Comparison of ENCODE assay signal across 1 cellular context in the genomic region with DNA sequence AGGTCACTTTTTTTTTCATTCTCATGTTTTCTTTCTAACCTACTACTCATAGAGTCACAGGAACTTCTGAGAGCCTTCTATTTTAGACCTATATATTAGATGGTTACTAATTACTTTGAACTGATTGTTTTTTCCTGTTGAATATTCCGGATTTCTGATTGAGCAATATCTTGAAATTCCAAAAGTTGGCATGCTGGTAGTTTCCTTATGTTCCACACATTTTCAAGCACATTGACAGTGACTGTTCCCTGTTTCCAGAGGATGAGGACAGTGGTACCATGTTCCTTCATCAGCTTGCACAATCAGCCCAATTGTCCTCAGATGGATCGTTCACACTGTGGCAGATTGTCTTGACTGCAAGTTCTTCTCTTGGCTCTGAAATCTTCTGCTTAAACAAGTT.
TF ChIP-seq lines count a peak whose summit lies in the region.

No MANE protein-coding gene starts in this region.

TF ChIP-seq in GM23338, 12 proteins besides CTCF, POLR2A, EP300 and RAD21:
- TF ChIP-seq, protein P1, sequence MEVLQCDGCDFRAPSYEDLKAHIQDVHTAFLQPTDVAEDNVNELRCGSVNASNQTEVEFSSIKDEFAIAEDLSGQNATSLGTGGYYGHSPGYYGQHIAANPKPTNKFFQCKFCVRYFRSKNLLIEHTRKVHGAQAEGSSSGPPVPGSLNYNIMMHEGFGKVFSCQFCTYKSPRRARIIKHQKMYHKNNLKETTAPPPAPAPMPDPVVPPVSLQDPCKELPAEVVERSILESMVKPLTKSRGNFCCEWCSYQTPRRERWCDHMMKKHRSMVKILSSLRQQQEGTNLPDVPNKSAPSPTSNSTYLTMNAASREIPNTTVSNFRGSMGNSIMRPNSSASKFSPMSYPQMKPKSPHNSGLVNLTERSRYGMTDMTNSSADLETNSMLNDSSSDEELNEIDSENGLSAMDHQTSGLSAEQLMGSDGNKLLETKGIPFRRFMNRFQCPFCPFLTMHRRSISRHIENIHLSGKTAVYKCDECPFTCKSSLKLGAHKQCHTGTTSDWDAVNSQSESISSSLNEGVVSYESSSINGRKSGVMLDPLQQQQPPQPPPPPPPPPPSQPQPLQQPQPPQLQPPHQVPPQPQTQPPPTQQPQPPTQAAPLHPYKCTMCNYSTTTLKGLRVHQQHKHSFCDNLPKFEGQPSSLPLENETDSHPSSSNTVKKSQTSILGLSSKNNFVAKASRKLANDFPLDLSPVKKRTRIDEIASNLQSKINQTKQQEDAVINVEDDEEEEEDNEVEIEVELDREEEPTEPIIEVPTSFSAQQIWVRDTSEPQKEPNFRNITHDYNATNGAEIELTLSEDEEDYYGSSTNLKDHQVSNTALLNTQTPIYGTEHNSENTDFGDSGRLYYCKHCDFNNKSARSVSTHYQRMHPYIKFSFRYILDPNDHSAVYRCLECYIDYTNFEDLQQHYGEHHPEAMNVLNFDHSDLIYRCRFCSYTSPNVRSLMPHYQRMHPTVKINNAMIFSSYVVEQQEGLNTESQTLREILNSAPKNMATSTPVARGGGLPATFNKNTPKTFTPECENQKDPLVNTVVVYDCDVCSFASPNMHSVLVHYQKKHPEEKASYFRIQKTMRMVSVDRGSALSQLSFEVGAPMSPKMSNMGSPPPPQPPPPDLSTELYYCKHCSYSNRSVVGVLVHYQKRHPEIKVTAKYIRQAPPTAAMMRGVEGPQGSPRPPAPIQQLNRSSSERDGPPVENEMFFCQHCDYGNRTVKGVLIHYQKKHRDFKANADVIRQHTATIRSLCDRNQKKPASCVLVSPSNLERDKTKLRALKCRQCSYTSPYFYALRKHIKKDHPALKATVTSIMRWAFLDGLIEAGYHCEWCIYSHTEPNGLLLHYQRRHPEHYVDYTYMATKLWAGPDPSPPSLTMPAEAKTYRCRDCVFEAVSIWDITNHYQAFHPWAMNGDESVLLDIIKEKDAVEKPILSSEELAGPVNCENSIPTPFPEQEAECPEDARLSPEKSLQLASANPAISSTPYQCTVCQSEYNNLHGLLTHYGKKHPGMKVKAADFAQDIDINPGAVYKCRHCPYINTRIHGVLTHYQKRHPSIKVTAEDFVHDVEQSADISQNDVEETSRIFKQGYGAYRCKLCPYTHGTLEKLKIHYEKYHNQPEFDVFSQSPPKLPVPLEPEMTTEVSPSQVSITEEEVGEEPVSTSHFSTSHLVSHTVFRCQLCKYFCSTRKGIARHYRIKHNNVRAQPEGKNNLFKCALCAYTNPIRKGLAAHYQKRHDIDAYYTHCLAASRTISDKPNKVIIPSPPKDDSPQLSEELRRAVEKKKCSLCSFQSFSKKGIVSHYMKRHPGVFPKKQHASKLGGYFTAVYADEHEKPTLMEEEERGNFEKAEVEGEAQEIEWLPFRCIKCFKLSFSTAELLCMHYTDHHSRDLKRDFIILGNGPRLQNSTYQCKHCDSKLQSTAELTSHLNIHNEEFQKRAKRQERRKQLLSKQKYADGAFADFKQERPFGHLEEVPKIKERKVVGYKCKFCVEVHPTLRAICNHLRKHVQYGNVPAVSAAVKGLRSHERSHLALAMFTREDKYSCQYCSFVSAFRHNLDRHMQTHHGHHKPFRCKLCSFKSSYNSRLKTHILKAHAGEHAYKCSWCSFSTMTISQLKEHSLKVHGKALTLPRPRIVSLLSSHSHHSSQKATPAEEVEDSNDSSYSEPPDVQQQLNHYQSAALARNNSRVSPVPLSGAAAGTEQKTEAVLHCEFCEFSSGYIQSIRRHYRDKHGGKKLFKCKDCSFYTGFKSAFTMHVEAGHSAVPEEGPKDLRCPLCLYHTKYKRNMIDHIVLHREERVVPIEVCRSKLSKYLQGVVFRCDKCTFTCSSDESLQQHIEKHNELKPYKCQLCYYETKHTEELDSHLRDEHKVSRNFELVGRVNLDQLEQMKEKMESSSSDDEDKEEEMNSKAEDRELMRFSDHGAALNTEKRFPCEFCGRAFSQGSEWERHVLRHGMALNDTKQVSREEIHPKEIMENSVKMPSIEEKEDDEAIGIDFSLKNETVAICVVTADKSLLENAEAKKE (CRISPR knock-in tag; IDR thresholded peaks at IDR 0.05), result no peak
- TF ChIP-seq POLR2AphosphoS5 (IDR thresholded peaks at IDR 0.05; ENCODE audit: low read depth) (no peak), ZNF114 (CRISPR knock-in tag; IDR thresholded peaks at IDR 0.05) (no peak), CREB1 (CRISPR knock-in tag; IDR thresholded peaks at IDR 0.05; ENCODE audit: low read depth) (no peak), JUNB (IDR thresholded peaks at IDR 0.05; ENCODE audit: unreplicated experiment) (no peak), NANOG (IDR thresholded peaks at IDR 0.05; ENCODE audit: borderline replicate concordance) (no peak), EZH2 (IDR thresholded peaks at IDR 0.05; ENCODE audit: low read depth, unreplicated experiment) (no peak), EZH2phosphoT487 (IDR thresholded peaks at IDR 0.05; ENCODE audit: unreplicated experiment) (no peak), ZNF331 (CRISPR knock-in tag; IDR thresholded peaks at IDR 0.05; ENCODE audit: low read depth) (no peak), STAT1 (IDR thresholded peaks at IDR 0.05; ENCODE audit: unreplicated experiment) (no peak)
- TF ChIP-seq, protein P2, sequence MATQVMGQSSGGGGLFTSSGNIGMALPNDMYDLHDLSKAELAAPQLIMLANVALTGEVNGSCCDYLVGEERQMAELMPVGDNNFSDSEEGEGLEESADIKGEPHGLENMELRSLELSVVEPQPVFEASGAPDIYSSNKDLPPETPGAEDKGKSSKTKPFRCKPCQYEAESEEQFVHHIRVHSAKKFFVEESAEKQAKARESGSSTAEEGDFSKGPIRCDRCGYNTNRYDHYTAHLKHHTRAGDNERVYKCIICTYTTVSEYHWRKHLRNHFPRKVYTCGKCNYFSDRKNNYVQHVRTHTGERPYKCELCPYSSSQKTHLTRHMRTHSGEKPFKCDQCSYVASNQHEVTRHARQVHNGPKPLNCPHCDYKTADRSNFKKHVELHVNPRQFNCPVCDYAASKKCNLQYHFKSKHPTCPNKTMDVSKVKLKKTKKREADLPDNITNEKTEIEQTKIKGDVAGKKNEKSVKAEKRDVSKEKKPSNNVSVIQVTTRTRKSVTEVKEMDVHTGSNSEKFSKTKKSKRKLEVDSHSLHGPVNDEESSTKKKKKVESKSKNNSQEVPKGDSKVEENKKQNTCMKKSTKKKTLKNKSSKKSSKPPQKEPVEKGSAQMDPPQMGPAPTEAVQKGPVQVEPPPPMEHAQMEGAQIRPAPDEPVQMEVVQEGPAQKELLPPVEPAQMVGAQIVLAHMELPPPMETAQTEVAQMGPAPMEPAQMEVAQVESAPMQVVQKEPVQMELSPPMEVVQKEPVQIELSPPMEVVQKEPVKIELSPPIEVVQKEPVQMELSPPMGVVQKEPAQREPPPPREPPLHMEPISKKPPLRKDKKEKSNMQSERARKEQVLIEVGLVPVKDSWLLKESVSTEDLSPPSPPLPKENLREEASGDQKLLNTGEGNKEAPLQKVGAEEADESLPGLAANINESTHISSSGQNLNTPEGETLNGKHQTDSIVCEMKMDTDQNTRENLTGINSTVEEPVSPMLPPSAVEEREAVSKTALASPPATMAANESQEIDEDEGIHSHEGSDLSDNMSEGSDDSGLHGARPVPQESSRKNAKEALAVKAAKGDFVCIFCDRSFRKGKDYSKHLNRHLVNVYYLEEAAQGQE (IDR thresholded peaks at IDR 0.05; ENCODE audit: unreplicated experiment), result no peak
- TF ChIP-seq, protein P3, sequence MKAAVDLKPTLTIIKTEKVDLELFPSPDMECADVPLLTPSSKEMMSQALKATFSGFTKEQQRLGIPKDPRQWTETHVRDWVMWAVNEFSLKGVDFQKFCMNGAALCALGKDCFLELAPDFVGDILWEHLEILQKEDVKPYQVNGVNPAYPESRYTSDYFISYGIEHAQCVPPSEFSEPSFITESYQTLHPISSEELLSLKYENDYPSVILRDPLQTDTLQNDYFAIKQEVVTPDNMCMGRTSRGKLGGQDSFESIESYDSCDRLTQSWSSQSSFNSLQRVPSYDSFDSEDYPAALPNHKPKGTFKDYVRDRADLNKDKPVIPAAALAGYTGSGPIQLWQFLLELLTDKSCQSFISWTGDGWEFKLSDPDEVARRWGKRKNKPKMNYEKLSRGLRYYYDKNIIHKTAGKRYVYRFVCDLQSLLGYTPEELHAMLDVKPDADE (IDR thresholded peaks at IDR 0.05), result no peak
